Comparison of ENCODE assay signal across 1 cellular context in genomic region chr10:11707936-11708335, GRCh38.
TF ChIP-seq lines count a peak whose summit lies in the region.

No MANE protein-coding gene starts in this region.

TF ChIP-seq in K562, 482 proteins besides CTCF, POLR2A, EP300 and RAD21 (continued from another document):
- no peak for TF ChIP-seq ZNF639 (CRISPR knock-in tag; conservative IDR thresholded peaks at IDR 0.05 in 1 of 2, IDR thresholded peaks at IDR 0.05 in 1 of 2)
